In genomic region chr3:114404590-114404989, GRCh38 we compare ENCODE assay signal across 1 cellular context.
TF ChIP-seq lines count a peak whose summit lies in the region.

No MANE protein-coding gene starts in this region.

TF ChIP-seq in SK-N-SH, 30 proteins besides CTCF, POLR2A, EP300 and RAD21 (continued from another document):
- no peak for TF ChIP-seq USF1 (IDR thresholded peaks at IDR 0.05; ENCODE audit: borderline replicate concordance, low read depth)
